Comparison of ENCODE assay signal across 1 cellular context in genomic region chr12:7130537-7130790, GRCh38.
TF ChIP-seq lines count a peak whose summit lies in the region.

No MANE protein-coding gene starts in this region.

TF ChIP-seq in H1, 55 proteins besides CTCF, POLR2A, EP300 and RAD21:
- 0 out of 2 replicates have a peak, but pooled peaks have one; percentile 18 for TF ChIP-seq PHF8 (conservative IDR thresholded peaks at IDR 0.05; ENCODE audit: low read depth, low read length)
- no peak for TF ChIP-seq FOSL1 (IDR thresholded peaks at IDR 0.05; ENCODE audit: insufficient read depth, low read depth, low read length)
